ENCODE assay signal across 12 cellular contexts in genomic region chr10:13706175-13706574, GRCh38.
DNase-seq lines count a peak whose midpoint lies in the region; TF ChIP-seq lines count a peak whose summit lies in the region.
"Had no signal": no experiment of that assay in that cellular context is flagged by ENCODE, and none has a peak within 500 bp of the region (broad histone marks: within the 10 kb centered on the region; RNA-seq: fewer than 3 reads in every experiment).

No MANE protein-coding gene starts in this region.

- no peak overlapping the region for H3K4me3 ChIP-seq in CD8-positive, alpha-beta memory T cell (ENCODE audit: low read length)
- H3K4me3 ChIP-seq in fibroblast of pulmonary artery (replicated peaks; ENCODE audit: low read depth, low read length) = peak overlapping the region; percentile 91

- H3K27me3 Mint-ChIP-seq in CD8-positive, alpha-beta memory T cell = peaks cover 21 to 70% of the 10 kb centered on the region in 2 donors
- H3K27me3 Mint-ChIP-seq in osteocyte (ENCODE audit: unreplicated experiment) = no peaks in the 10 kb centered on the region

- peaks cover 0 to 2% (median 0%) of the 10 kb centered on the region in 3 donors for H3K36me3 Mint-ChIP-seq in CD8-positive, alpha-beta memory T cell
- peaks cover 41% of the 10 kb centered on the region for H3K36me3 Mint-ChIP-seq in osteocyte (ENCODE audit: unreplicated experiment)
- H3K36me3 Mint-ChIP-seq: activated naive CD8-positive, alpha-beta T cell had no signal

- CTCF ChIA-PET in CD8-positive, alpha-beta memory T cell (lab: Charles Lee) = no interaction called here

- TF ChIP-seq CTCF in VCaP (conservative IDR thresholded peaks at IDR 0.05) (no peak), fibroblast of pulmonary artery (IDR thresholded peaks at IDR 0.05; ENCODE audit: low read length, missing control alignments) (no peak), osteocyte (IDR thresholded peaks at IDR 0.05) (no peak)

- POLR2A ChIA-PET in CD8-positive, alpha-beta memory T cell (lab: Charles Lee) = no interaction called here

- no peaks in the 10 kb centered on the region for H3K9me3 Mint-ChIP-seq in CD8-positive, alpha-beta memory T cell
- no peaks in the 10 kb centered on the region for H3K9me3 Mint-ChIP-seq in osteocyte (ENCODE audit: unreplicated experiment)

- DNase-seq in CD8-positive, alpha-beta memory T cell = no peak
- DNase-seq in fibroblast of pulmonary artery (ENCODE audit: low read depth) = no peak
- no peak for DNase-seq in osteocyte (ENCODE audit: extremely low spot score, unreplicated experiment)
- no peak for DNase-seq in stimulated activated CD4-positive, alpha-beta T cell treated with anti-CD3 and anti-CD28 coated beads, Interleukin-2, amount 100 ng/mL, for 48 hours
- no peak for DNase-seq in NCI-H1105 (lab: John Stamatoyannopoulos, UW)
- DNase-seq in NK-92 (lab: John Stamatoyannopoulos, UW; ENCODE audit: unreplicated experiment) = no peak
- DNase-seq in HPDE6-E6E7 (ENCODE audit: extremely low spot score) = no peak
- DNase-seq: activated CD4-positive, alpha-beta T cell treated with anti-CD3 and anti-CD28 coated beads for 1 hour; HCEC 1CT; NCI-H2029 had no signal

- H3K9me3 ChIP-seq in CD8-positive, alpha-beta memory T cell (ENCODE audit: low read length) = no peaks in the 10 kb centered on the region

- peaks cover 10 to 22% (median 18%) of the 10 kb centered on the region in 3 donors for H3K4me1 Mint-ChIP-seq in CD8-positive, alpha-beta memory T cell
- peaks cover 97% of the 10 kb centered on the region for H3K4me1 Mint-ChIP-seq in osteocyte (ENCODE audit: unreplicated experiment)

- H3K27ac Mint-ChIP-seq in CD8-positive, alpha-beta memory T cell = no peak overlapping the region
- H3K27ac Mint-ChIP-seq in osteocyte (ENCODE audit: unreplicated experiment) = peak overlapping the region; percentile 91
- H3K27ac Mint-ChIP-seq: activated naive CD8-positive, alpha-beta T cell had no signal

- H3K4me3 Mint-ChIP-seq in CD8-positive, alpha-beta memory T cell = no peak overlapping the region
- H3K4me3 Mint-ChIP-seq in osteocyte (ENCODE audit: unreplicated experiment) = peak overlapping the region; percentile 86

- H3K4me1 ChIP-seq in CD8-positive, alpha-beta memory T cell (ENCODE audit: insufficient read depth, low read length) = peaks cover 12% of the 10 kb centered on the region

- no peaks in the 10 kb centered on the region for H3K36me3 ChIP-seq in CD8-positive, alpha-beta memory T cell (ENCODE audit: insufficient read depth, low read length)

- H3K27ac ChIP-seq in CD8-positive, alpha-beta memory T cell (ENCODE audit: low read depth, low read length) = peak overlapping the region; percentile 16
- peak overlapping the region; percentile 96 for H3K27ac ChIP-seq in VCaP

- peaks cover 9% of the 10 kb centered on the region for H3K27me3 ChIP-seq in CD8-positive, alpha-beta memory T cell (ENCODE audit: insufficient read depth, low read length, poor library complexity, severe bottlenecking)
